In genomic region chr17:19363114-19363438, GRCh38 we compare ENCODE assay signal across 8 cellular contexts. TPM values are rescaled to one million over a fixed set of nuclear protein-coding genes. Genes with fewer than 3 reads are reported as not detected.
DNase-seq lines count a peak whose midpoint lies in the region; ATAC-seq, FAIRE-seq and TF ChIP-seq lines count a peak whose summit lies in the region.

No MANE protein-coding gene starts in this region.

- peaks cover 8% of the 10 kb centered on the region for H3K4me1 Mint-ChIP-seq in activated T-cell treated with anti-CD3 and anti-CD28 coated beads, Interleukin-2, amount 50 U/mL, for 4 hours (ENCODE audit: low read depth)

- intact Hi-C loops in ascending aorta (cut with DNase I), result loop anchor here (1.0 to 5.0 kb wide), 4 partner anchors 49 to 404 kb away; partner anchors contain the start of genes ALDH3A2 and RNF112
- intact Hi-C loops in HepG2 (cut with micrococcal nuclease; ENCODE audit: unreplicated experiment), result loop anchor here (1.0 kb wide), 1 partner anchor 84 kb away; no protein-coding TSS in a partner anchor

- TF ChIP-seq RAD21 in HepG2 (CRISPR knock-in tag; IDR thresholded peaks at IDR 0.05), result no peak

- peak overlapping the region; percentile 84; the same call in 1 of the 2 replicates for H3K9ac ChIP-seq in HepG2 (ENCODE audit: insufficient read depth, low read depth, low read length)

- H3K4me1 ChIP-seq in ascending aorta (no peaks in the 10 kb centered on the region), HepG2 (ENCODE audit: insufficient read depth, low read length) (peaks cover 63% of the 10 kb centered on the region), thoracic aorta (ENCODE audit: control insufficient read depth in 1 of 2, low read depth in 2 of 2) (peaks cover 0 to 8% of the 10 kb centered on the region in 2 donors)

- no peak for DNase-seq in activated T-cell treated with anti-CD3 and anti-CD28 coated beads, Interleukin-2, amount 50 U/mL, for 4 hours
- no peak for DNase-seq in activated T-cell treated with anti-CD3 and anti-CD28 coated beads, Interleukin-2, amount 50 U/mL, for 1 hour
- DNase-seq in ascending aorta (ENCODE audit: low spot score in 2 of 2), result no peak
- DNase-seq in HepG2 (ENCODE audit: low spot score), result no peak
- no peak for DNase-seq in thoracic aorta (ENCODE audit: low spot score)
- no peak for DNase-seq in GOT3 (lab: John Stamatoyannopoulos, UW)
- DNase-seq in HT-29 (ENCODE audit: low spot score), result no peak

- peaks cover 7% of the 10 kb centered on the region for H3K79me2 ChIP-seq in HepG2 (ENCODE audit: insufficient read depth, low read length)

- no peak for TF ChIP-seq EP300 in HepG2 (IDR thresholded peaks at IDR 0.05; ENCODE audit: low read depth in 2 of 2, low read length in 2 of 2)
- no peak for TF ChIP-seq EP300 in HepG2 (CRISPR knock-in tag; IDR thresholded peaks at IDR 0.05; ENCODE audit: borderline replicate concordance)

- H2AFZ ChIP-seq in HepG2 (ENCODE audit: low read length), result no peak overlapping the region

- no peak for TF ChIP-seq POLR2A in HepG2 (IDR thresholded peaks at IDR 0.05; ENCODE audit: insufficient read depth in 1 of 2, low read depth in 2 of 2, low read length in 2 of 2)

- H3K27me3 ChIP-seq in ascending aorta (no peaks in the 10 kb centered on the region), HepG2 (ENCODE audit: control insufficient read depth in 1 of 2, insufficient read depth in 2 of 2, low read length in 2 of 2) (no peaks in the 10 kb centered on the region), thoracic aorta (replicated peaks; ENCODE audit: insufficient read depth) (no peaks in the 10 kb centered on the region)

- TF ChIP-seq CTCF in ascending aorta (IDR thresholded peaks at IDR 0.05) (no peak), HepG2 (CRISPR knock-in tag; IDR thresholded peaks at IDR 0.05) (no peak), thoracic aorta (IDR thresholded peaks at IDR 0.05) (peak; percentile 11)

- H3K4me2 ChIP-seq in HepG2 (ENCODE audit: low read depth, low read length), result peak overlapping the region; percentile 100

- BruUV-seq in HepG2 (replicated peaks; lab: Mats Ljungman, UMichigan), result no TSS peak

- no peak for FAIRE-seq in HepG2 (lab: Jason Lieb, UNC)

- H3K36me3 ChIP-seq in ascending aorta (no peaks in the 10 kb centered on the region), HepG2 (replicated peaks in 1 of 2; ENCODE audit: control insufficient read depth in 1 of 2, insufficient read depth in 2 of 2, low read length in 2 of 2) (peaks cover 3 to 7% of the 10 kb centered on the region in 2 experiments; a peak in 3 of 5 replicates), thoracic aorta (no peaks in the 10 kb centered on the region)

- H3K27me3 Mint-ChIP-seq in activated T-cell treated with anti-CD3 and anti-CD28 coated beads, Interleukin-2, amount 50 U/mL, for 4 hours (ENCODE audit: low read depth), result peaks cover 15% of the 10 kb centered on the region

- POLR2A ChIA-PET in HepG2 (lab: Yijun Ruan, JAX), result interaction anchor here (0.9 to 2.9 kb wide), 8 partner anchors 9 to 286 kb away, joined by 3 to 42 read pairs (median 4); partner anchors contain the start of genes ALDH3A2 and MAPK7

- ATAC-seq in activated T-cell treated with anti-CD3 and anti-CD28 coated beads, Interleukin-2, amount 50 U/mL, for 4 hours, result no peak
- ATAC-seq in HepG2 (no peak), thoracic aorta (ENCODE audit: insufficient number of reproducible peaks, low FRiP score, low read depth) (no peak), GM19328 (IDR thresholded peaks at IDR 0.05; ENCODE audit: unreplicated experiment) (no peak)

- peak overlapping the region; percentile 46 to 91 for H3K4me3 ChIP-seq in ascending aorta
- peak overlapping the region; percentile 65 to 93 (median 74); a peak in 5 of 6 replicates for H3K4me3 ChIP-seq in HepG2 (replicated peaks in 1 of 3; ENCODE audit: insufficient read depth in 1 of 3, low read depth in 2 of 3, low read length in 3 of 3)
- H3K4me3 ChIP-seq in thoracic aorta, result peak overlapping the region; percentile 88

- no peaks in the 10 kb centered on the region for H4K20me1 ChIP-seq in HepG2 (ENCODE audit: insufficient read depth, low read length)

- in situ Hi-C loops in HepG2 (cut with HindIII; ENCODE audit: extremely low pct_ligation_motif_present, low pct_unique_long_range_greater_than_20kb), result loop anchor here (5.0 to 10.0 kb wide), 2 partner anchors 84 to 402 kb away; no protein-coding TSS in a partner anchor

- WGBS in HepG2 (ENCODE audit: low lambda C conversion rate), result 0% methylated on average over 1 of the region's 14 CpGs

- CTCF ChIA-PET in HepG2 (lab: Yijun Ruan, JAX; ENCODE audit: low intra/inter-chr PET ratio, low total read pairs), result interaction anchor here (0.8 to 2.4 kb wide), 4 partner anchors 25 to 106 kb away, joined by 3 to 57 read pairs (median 6); no protein-coding TSS in a partner anchor

- H3K9me3 ChIP-seq in ascending aorta, result no peaks in the 10 kb centered on the region
- H3K9me3 ChIP-seq in HepG2 (ENCODE audit: low read length), result no peaks in the 10 kb centered on the region
- H3K9me3 ChIP-seq in thoracic aorta, result no peaks in the 10 kb centered on the region

- peak overlapping the region; percentile 87 for H3K4me3 Mint-ChIP-seq in activated T-cell treated with anti-CD3 and anti-CD28 coated beads, Interleukin-2, amount 50 U/mL, for 4 hours

- no peaks in the 10 kb centered on the region for H3K36me3 Mint-ChIP-seq in activated T-cell treated with anti-CD3 and anti-CD28 coated beads, Interleukin-2, amount 50 U/mL, for 4 hours (ENCODE audit: insufficient read depth)

- H3K27ac ChIP-seq in ascending aorta (peak overlapping the region; percentile 55 to 86), HepG2 (ENCODE audit: extremely low read length, insufficient read depth, low read length) (peak overlapping the region; percentile 74), thoracic aorta (peak overlapping the region; percentile 47 to 70)

- no peaks in the 10 kb centered on the region for H3K9me3 Mint-ChIP-seq in activated T-cell treated with anti-CD3 and anti-CD28 coated beads, Interleukin-2, amount 50 U/mL, for 4 hours

RNA-seq across cellular contexts. Expression of gene B9D1, which starts 0.6 kb away (rescaled TPM):
- 1 to 10 TPM; 5.4 to 7.6 (median 6.6) TPM for total RNA-seq in activated T-cell treated with anti-CD3 and anti-CD28 coated beads, Interleukin-2, amount 50 U/mL, for 4 hours
- total RNA-seq in ascending aorta, result 49.1 TPM
- 26.2 and 27.7 TPM in 2 replicates for total RNA-seq in HepG2 (2016; rRNA removed; fragmentation: Illumina TruSeq; extraction: Trizol)
- 7.2 and 9.1 TPM in 2 replicates for total RNA-seq in HepG2 (2016; cell fraction: cytosol; rRNA removed; fragmentation: Illumina TruSeq; extraction: Trizol; ENCODE audit: low read depth)
- total RNA-seq in HepG2 (2016; cell fraction: insoluble cytoplasmic fraction; rRNA removed; fragmentation: Illumina TruSeq; extraction: Trizol), result 28.5 TPM in 2 replicates
- total RNA-seq in HepG2 (2016; cell fraction: membrane; rRNA removed; fragmentation: Illumina TruSeq; extraction: Trizol), result 9.6 and 12.5 TPM in 2 replicates
- total RNA-seq in HepG2 (2016; cell fraction: nucleus; rRNA removed; fragmentation: Illumina TruSeq; extraction: Trizol), result 16.8 and 19.2 TPM in 2 replicates
- 28.7 and 31.1 TPM in 2 replicates for polyA plus RNA-seq in HepG2 (2011; rRNA removed)
- polyA plus RNA-seq in HepG2 (2011; cell fraction: cytosol; rRNA removed), result 19.7 and 34.3 TPM in 2 replicates
- polyA plus RNA-seq in HepG2 (2011; cell fraction: nucleus; rRNA removed), result 46.3 and 48.7 TPM in 2 replicates
- polyA plus RNA-seq in HepG2 (2012), result 11.8 and 12.8 TPM in 2 replicates
- polyA plus RNA-seq in HepG2 (2016; cell fraction: cytosol; fragmentation: Illumina TruSeq; extraction: Trizol; ENCODE audit: low read depth), result 6.7 and 10.3 TPM in 2 replicates
- 27.9 and 32.0 TPM in 2 replicates for polyA plus RNA-seq in HepG2 (2016; cell fraction: insoluble cytoplasmic fraction; fragmentation: Illumina TruSeq; extraction: Trizol; ENCODE audit: low read depth)
- polyA plus RNA-seq in HepG2 (2016; cell fraction: membrane; fragmentation: Illumina TruSeq; extraction: Trizol; ENCODE audit: low read depth), result 6.2 and 7.2 TPM in 2 replicates
- 31.9 and 36.2 TPM in 2 replicates for polyA plus RNA-seq in HepG2 (2016; cell fraction: nucleus; fragmentation: Illumina TruSeq; extraction: Trizol; ENCODE audit: insufficient read depth, low read depth)
- polyA minus RNA-seq in HepG2 (2011; rRNA and poly(A)+ RNA removed; ENCODE audit: low replicate concordance), result 24.4 and 68.8 TPM in 2 replicates
- 7.4 and 11.4 TPM in 2 replicates for polyA minus RNA-seq in HepG2 (2011; cell fraction: cytosol; rRNA and poly(A)+ RNA removed)
- 19.1 and 22.0 TPM in 2 replicates for polyA minus RNA-seq in HepG2 (2011; cell fraction: nucleus; rRNA and poly(A)+ RNA removed)
- 10 to 100 TPM in 1 of 2 donors, 1 to 10 TPM in 1; 6.3 to 33.4 TPM for total RNA-seq in thoracic aorta
- total RNA-seq in HT-29 (2014; rRNA removed; shearing (Covaris generic)), result 28.1 and 29.3 TPM in 2 replicates

RNA-seq across cellular contexts. Expression of gene MAPK7, which starts 15.2 kb away (rescaled TPM):
- total RNA-seq in activated T-cell treated with anti-CD3 and anti-CD28 coated beads, Interleukin-2, amount 50 U/mL, for 4 hours, result 10 to 100 TPM; 10.9 to 12.7 (median 12.1) TPM
- total RNA-seq in ascending aorta, result 146 TPM
- 2.9 and 3.7 TPM in 2 replicates for total RNA-seq in HepG2 (2016; rRNA removed; fragmentation: Illumina TruSeq; extraction: Trizol)
- total RNA-seq in HepG2 (2016; cell fraction: cytosol; rRNA removed; fragmentation: Illumina TruSeq; extraction: Trizol; ENCODE audit: low read depth), result 2.7 and 3.5 TPM in 2 replicates
- 3.5 and 4.6 TPM in 2 replicates for total RNA-seq in HepG2 (2016; cell fraction: insoluble cytoplasmic fraction; rRNA removed; fragmentation: Illumina TruSeq; extraction: Trizol)
- total RNA-seq in HepG2 (2016; cell fraction: membrane; rRNA removed; fragmentation: Illumina TruSeq; extraction: Trizol), result 4.4 and 4.5 TPM in 2 replicates
- 5.1 and 5.6 TPM in 2 replicates for total RNA-seq in HepG2 (2016; cell fraction: nucleus; rRNA removed; fragmentation: Illumina TruSeq; extraction: Trizol)
- polyA plus RNA-seq in HepG2 (2011; rRNA removed), result 5.9 and 6.4 TPM in 2 replicates
- polyA plus RNA-seq in HepG2 (2011; cell fraction: cytosol; rRNA removed), result 2.6 TPM in 2 replicates
- 15.5 and 19.3 TPM in 2 replicates for polyA plus RNA-seq in HepG2 (2011; cell fraction: nucleus; rRNA removed)
- polyA plus RNA-seq in HepG2 (2012), result 4.7 and 7.2 TPM in 2 replicates
- 2.3 and 3.1 TPM in 2 replicates for polyA plus RNA-seq in HepG2 (2016; cell fraction: cytosol; fragmentation: Illumina TruSeq; extraction: Trizol; ENCODE audit: low read depth)
- polyA plus RNA-seq in HepG2 (2016; cell fraction: insoluble cytoplasmic fraction; fragmentation: Illumina TruSeq; extraction: Trizol; ENCODE audit: low read depth), result 5.8 and 8.5 TPM in 2 replicates
- polyA plus RNA-seq in HepG2 (2016; cell fraction: membrane; fragmentation: Illumina TruSeq; extraction: Trizol; ENCODE audit: low read depth), result 4.2 TPM in 2 replicates
- 12.9 and 19.5 TPM in 2 replicates for polyA plus RNA-seq in HepG2 (2016; cell fraction: nucleus; fragmentation: Illumina TruSeq; extraction: Trizol; ENCODE audit: insufficient read depth, low read depth)
- 23.8 and 23.9 TPM in 2 replicates for polyA minus RNA-seq in HepG2 (2011; rRNA and poly(A)+ RNA removed; ENCODE audit: low replicate concordance)
- 4.7 and 7.5 TPM in 2 replicates for polyA minus RNA-seq in HepG2 (2011; cell fraction: cytosol; rRNA and poly(A)+ RNA removed)
- polyA minus RNA-seq in HepG2 (2011; cell fraction: nucleus; rRNA and poly(A)+ RNA removed), result 20.3 and 20.4 TPM in 2 replicates
- 10 to 100 TPM; 49.2 to 51.2 TPM for total RNA-seq in thoracic aorta
- total RNA-seq in HT-29 (2014; rRNA removed; shearing (Covaris generic)), result 5.6 and 6.4 TPM in 2 replicates

RNA-seq across cellular contexts. Expression of gene MFAP4, which starts 23.9 kb away (rescaled TPM):
- under 1 TPM; 0.13 to 0.48 (median 0.30) TPM for total RNA-seq in activated T-cell treated with anti-CD3 and anti-CD28 coated beads, Interleukin-2, amount 50 U/mL, for 4 hours
- total RNA-seq in ascending aorta, result 280 TPM
- not detected in 2 replicates for total RNA-seq in HepG2 (2016; rRNA removed; fragmentation: Illumina TruSeq; extraction: Trizol)
- not detected in 2 replicates for total RNA-seq in HepG2 (2016; cell fraction: cytosol; rRNA removed; fragmentation: Illumina TruSeq; extraction: Trizol; ENCODE audit: low read depth)
- 0.13 TPM in 1 of 2 replicates, not detected in the other for total RNA-seq in HepG2 (2016; cell fraction: insoluble cytoplasmic fraction; rRNA removed; fragmentation: Illumina TruSeq; extraction: Trizol)
- not detected in 2 replicates for total RNA-seq in HepG2 (2016; cell fraction: membrane; rRNA removed; fragmentation: Illumina TruSeq; extraction: Trizol)
- not detected in 2 replicates for total RNA-seq in HepG2 (2016; cell fraction: nucleus; rRNA removed; fragmentation: Illumina TruSeq; extraction: Trizol)
- polyA plus RNA-seq in HepG2 (2011; rRNA removed), result 0.08 and 0.59 TPM in 2 replicates
- 0.16 and 0.23 TPM in 2 replicates for polyA plus RNA-seq in HepG2 (2011; cell fraction: cytosol; rRNA removed)
- 0.23 and 0.88 TPM in 2 replicates for polyA plus RNA-seq in HepG2 (2011; cell fraction: nucleus; rRNA removed)
- 0.27 and 0.75 TPM in 2 replicates for polyA plus RNA-seq in HepG2 (2012)
- polyA plus RNA-seq in HepG2 (2016; cell fraction: cytosol; fragmentation: Illumina TruSeq; extraction: Trizol; ENCODE audit: low read depth), result not detected in 2 replicates
- not detected in 2 replicates for polyA plus RNA-seq in HepG2 (2016; cell fraction: insoluble cytoplasmic fraction; fragmentation: Illumina TruSeq; extraction: Trizol; ENCODE audit: low read depth)
- polyA plus RNA-seq in HepG2 (2016; cell fraction: membrane; fragmentation: Illumina TruSeq; extraction: Trizol; ENCODE audit: low read depth), result not detected in 2 replicates
- not detected in 2 replicates for polyA plus RNA-seq in HepG2 (2016; cell fraction: nucleus; fragmentation: Illumina TruSeq; extraction: Trizol; ENCODE audit: insufficient read depth, low read depth)
- 0.12 TPM in 1 of 2 replicates, not detected in the other for polyA minus RNA-seq in HepG2 (2011; rRNA and poly(A)+ RNA removed; ENCODE audit: low replicate concordance)
- polyA minus RNA-seq in HepG2 (2011; cell fraction: cytosol; rRNA and poly(A)+ RNA removed), result 0.69 TPM in 1 of 2 replicates, not detected in the other
- not detected in 2 replicates for polyA minus RNA-seq in HepG2 (2011; cell fraction: nucleus; rRNA and poly(A)+ RNA removed)
- 100 to 1,000 TPM; 425 to 501 TPM for total RNA-seq in thoracic aorta
- not detected in 2 replicates for total RNA-seq in HT-29 (2014; rRNA removed; shearing (Covaris generic))

RNA-seq across cellular contexts. Expression of gene RNF112, which starts 48.0 kb away (rescaled TPM):
- under 1 TPM in 2 of 3 donors, not detected in 1; 0.18 to 0.30 TPM for total RNA-seq in activated T-cell treated with anti-CD3 and anti-CD28 coated beads, Interleukin-2, amount 50 U/mL, for 4 hours
- total RNA-seq in ascending aorta, result 0.53 TPM
- not detected in 2 replicates for total RNA-seq in HepG2 (2016; rRNA removed; fragmentation: Illumina TruSeq; extraction: Trizol)
- not detected in 2 replicates for total RNA-seq in HepG2 (2016; cell fraction: cytosol; rRNA removed; fragmentation: Illumina TruSeq; extraction: Trizol; ENCODE audit: low read depth)
- total RNA-seq in HepG2 (2016; cell fraction: insoluble cytoplasmic fraction; rRNA removed; fragmentation: Illumina TruSeq; extraction: Trizol), result not detected in 2 replicates
- total RNA-seq in HepG2 (2016; cell fraction: membrane; rRNA removed; fragmentation: Illumina TruSeq; extraction: Trizol), result not detected in 2 replicates
- not detected in 2 replicates for total RNA-seq in HepG2 (2016; cell fraction: nucleus; rRNA removed; fragmentation: Illumina TruSeq; extraction: Trizol)
- polyA plus RNA-seq in HepG2 (2011; rRNA removed), result 0.01 and 0.05 TPM in 2 replicates
- polyA plus RNA-seq in HepG2 (2011; cell fraction: cytosol; rRNA removed), result 0.01 TPM in 1 of 2 replicates, not detected in the other
- 0.73 and 0.85 TPM in 2 replicates for polyA plus RNA-seq in HepG2 (2011; cell fraction: nucleus; rRNA removed)
- polyA plus RNA-seq in HepG2 (2012), result 0.27 and 0.52 TPM in 2 replicates
- polyA plus RNA-seq in HepG2 (2016; cell fraction: cytosol; fragmentation: Illumina TruSeq; extraction: Trizol; ENCODE audit: low read depth), result not detected in 2 replicates
- not detected in 2 replicates for polyA plus RNA-seq in HepG2 (2016; cell fraction: insoluble cytoplasmic fraction; fragmentation: Illumina TruSeq; extraction: Trizol; ENCODE audit: low read depth)
- polyA plus RNA-seq in HepG2 (2016; cell fraction: membrane; fragmentation: Illumina TruSeq; extraction: Trizol; ENCODE audit: low read depth), result not detected in 2 replicates
- not detected in 2 replicates for polyA plus RNA-seq in HepG2 (2016; cell fraction: nucleus; fragmentation: Illumina TruSeq; extraction: Trizol; ENCODE audit: insufficient read depth, low read depth)
- 0.14 TPM in 1 of 2 replicates, not detected in the other for polyA minus RNA-seq in HepG2 (2011; rRNA and poly(A)+ RNA removed; ENCODE audit: low replicate concordance)
- not detected in 2 replicates for polyA minus RNA-seq in HepG2 (2011; cell fraction: cytosol; rRNA and poly(A)+ RNA removed)
- 0.13 TPM in 1 of 2 replicates, not detected in the other for polyA minus RNA-seq in HepG2 (2011; cell fraction: nucleus; rRNA and poly(A)+ RNA removed)
- 1 to 10 TPM; 2.8 to 8.3 TPM for total RNA-seq in thoracic aorta
- total RNA-seq in HT-29 (2014; rRNA removed; shearing (Covaris generic)), result not detected in 2 replicates

Comparison
In these comparisons a context has a peak if more than half of its experiments do, and no peak if none do; other contexts are left out.
1. RNA of gene MFAP4, which starts 23.9 kb away (total RNA-seq): 425 to 501 TPM in thoracic aorta and 280 TPM in ascending aorta (single experiment); 0.13 to 0.48 TPM in activated T-cell treated with anti-CD3 and anti-CD28 coated beads, Interleukin-2, amount 50 U/mL, for 4 hours, 0.13 TPM in HepG2 and not detected in HT-29; every median in the first group is over 100 times any median in the second.
2. Peak in every context shown above with its lines, with median percentiles within 50 percentile points of each other: H3K27ac ChIP-seq and H3K4me3 ChIP-seq.